17 cellular contexts compared by ENCODE assay signal in the genomic region with DNA sequence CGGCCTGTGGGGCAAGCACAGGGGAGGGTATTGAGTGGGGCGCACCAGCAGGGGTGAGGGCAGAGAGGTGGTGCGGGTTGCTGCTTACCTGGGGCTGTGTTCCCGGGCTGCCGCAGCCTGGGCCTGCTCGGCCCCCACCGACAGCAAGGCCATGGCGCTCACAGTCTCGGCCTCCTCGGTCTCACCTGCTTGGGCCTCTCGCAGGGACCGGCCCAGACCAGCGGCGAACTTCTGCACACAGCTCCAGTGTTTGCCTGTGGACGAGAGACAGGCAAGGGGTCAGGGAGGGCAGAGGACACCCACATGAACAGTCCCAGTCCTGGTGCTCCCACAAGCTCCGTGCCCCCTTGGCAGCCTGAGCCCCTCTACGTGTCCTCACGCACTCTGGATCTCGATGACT.
"Had no signal": no experiment of that assay in that cellular context is flagged by ENCODE, and none has a peak within 500 bp of the region (broad histone marks: within the 10 kb centered on the region; RNA-seq: fewer than 3 reads in every experiment).

No MANE protein-coding gene starts in this region.

- H3K27me3 Mint-ChIP-seq: activated CD4-positive, alpha-beta T cell treated with anti-CD3 and anti-CD28 coated beads, Interleukin-2, amount 10 ng/mL, durations not matched to agents 24 days and 14 days; activated naive CD8-positive, alpha-beta T cell; naive thymus-derived CD4-positive, alpha-beta T cell had no signal

- H3K9me3 ChIP-seq: esophagus muscularis mucosa, left lung, upper lobe of left lung had no signal

- H3K4me1 Mint-ChIP-seq: activated CD4-positive, alpha-beta T cell treated with anti-CD3 and anti-CD28 coated beads, Interleukin-2, amount 10 ng/mL, durations not matched to agents 24 days and 14 days had no signal

- DNase-seq: activated CD4-positive, alpha-beta T cell treated with anti-CD3 and anti-CD28 coated beads, Interleukin-2, amount 10 ng/mL, durations not matched to agents 24 days and 14 days; activated CD4-positive, CD25-positive, alpha-beta regulatory T cell; activated CD8-positive, alpha-beta memory T cell treated with anti-CD3 and anti-CD28 coated beads, Interleukin-2, amount 50 U/mL, for 48 hours; activated gamma-delta T cell treated with Interleukin-2 at 50 U/mL for 16 hours; activated T-cell treated with anti-CD3 and anti-CD28 coated beads, Interleukin-2, amount 50 U/mL, for 72 hours; amniotic stem cell; left lung; naive thymus-derived CD4-positive, alpha-beta T cell; nucleus accumbens; stimulated activated CD4-positive, alpha-beta T cell treated with anti-CD3 and anti-CD28 coated beads, Interleukin-15, amount 100 ng/mL, for 24 hours; stimulated activated CD4-positive, alpha-beta T cell treated with anti-CD3 and anti-CD28 coated beads, Interleukin-4, amount 100 ng/mL, for 24 hours; stimulated activated naive CD8-positive, alpha-beta T cell treated with anti-CD3 and anti-CD28 coated beads, Interleukin-15, Interleukin-2, amounts not matched to agents 100 U/mL and 50 U/mL, for 24 hours; T-helper 2 cell had no signal

- H3K9me3 Mint-ChIP-seq: activated CD4-positive, alpha-beta T cell treated with anti-CD3 and anti-CD28 coated beads, Interleukin-2, amount 10 ng/mL, durations not matched to agents 24 days and 14 days; activated T-cell treated with anti-CD3 and anti-CD28 coated beads, Interleukin-2, amount 50 U/mL, for 72 hours; naive thymus-derived CD4-positive, alpha-beta T cell had no signal

- H3K4me3 ChIP-seq: esophagus muscularis mucosa, left lung, skin epidermis, upper lobe of left lung had no signal

- ATAC-seq: activated T-cell treated with anti-CD3 and anti-CD28 coated beads, Interleukin-2, amount 50 U/mL, for 72 hours; left lung; naive thymus-derived CD4-positive, alpha-beta T cell; stimulated activated naive CD8-positive, alpha-beta T cell treated with anti-CD3 and anti-CD28 coated beads, Interleukin-15, Interleukin-2, amounts not matched to agents 100 U/mL and 50 U/mL, for 24 hours had no signal

- H3K27me3 ChIP-seq: esophagus muscularis mucosa, left lung, upper lobe of left lung had no signal

- H3K36me3 Mint-ChIP-seq: activated naive CD8-positive, alpha-beta T cell had no signal

- H3K27ac Mint-ChIP-seq: activated CD4-positive, alpha-beta T cell treated with anti-CD3 and anti-CD28 coated beads, Interleukin-2, amount 10 ng/mL, durations not matched to agents 24 days and 14 days; activated naive CD8-positive, alpha-beta T cell; activated T-cell treated with anti-CD3 and anti-CD28 coated beads, Interleukin-2, amount 50 U/mL, for 72 hours had no signal

- H3K27ac ChIP-seq: esophagus muscularis mucosa had no signal

- H3K4me3 Mint-ChIP-seq: activated CD4-positive, alpha-beta T cell treated with anti-CD3 and anti-CD28 coated beads, Interleukin-2, amount 10 ng/mL, durations not matched to agents 24 days and 14 days; activated naive CD8-positive, alpha-beta T cell; activated T-cell treated with anti-CD3 and anti-CD28 coated beads, Interleukin-2, amount 50 U/mL, for 72 hours; naive thymus-derived CD4-positive, alpha-beta T cell had no signal
